17 cellular contexts compared by ENCODE assay signal in genomic region chr16:64990101-64990500, GRCh38.
DNase-seq lines count a peak whose midpoint lies in the region; ATAC-seq, FAIRE-seq and TF ChIP-seq lines count a peak whose summit lies in the region.
"Had no signal": no experiment of that assay in that cellular context is flagged by ENCODE, and none has a peak within 500 bp of the region (broad histone marks: within the 10 kb centered on the region; RNA-seq: fewer than 3 reads in every experiment).

No MANE protein-coding gene starts in this region.

- H3K36me3 Mint-ChIP-seq in HFFc6 (ENCODE audit: low read depth): peaks cover 82% of the 10 kb centered on the region
- peaks cover 32% of the 10 kb centered on the region for H3K36me3 Mint-ChIP-seq in astrocyte (ENCODE audit: low read depth, unreplicated experiment)
- H3K36me3 Mint-ChIP-seq: CD14-positive monocyte; CD8-positive, alpha-beta T cell had no signal

- H3K36me3 ChIP-seq in astrocyte (ENCODE audit: insufficient read depth, low read length) (peaks cover 83% of the 10 kb centered on the region), smooth muscle cell (ENCODE audit: low read depth) (peaks cover 32% of the 10 kb centered on the region)
- H3K36me3 ChIP-seq: BE2C had no signal

- DNase-seq in HFFc6 (no peak), astrocyte (ENCODE audit: low read depth) (peak; percentile 25), left kidney (ENCODE audit: low read depth, low spot score) (peak; percentile 36), smooth muscle cell (lab: John Stamatoyannopoulos, UW; ENCODE audit: unreplicated experiment) (no peak)
- DNase-seq in activated effector memory CD4-positive, alpha-beta T cell treated with Interleukin-2 at 50 U/mL for 16 hours: no peak
- DNase-seq in activated CD4-positive, alpha-beta T cell treated with anti-CD3 and anti-CD28 coated beads for 48 hours: no peak
- DNase-seq: BE2C; Caco-2; CD8-positive, alpha-beta T cell; DMS53; H7 had no signal

- H3K4me1 ChIP-seq in astrocyte (ENCODE audit: insufficient read depth, low read length) (no peaks in the 10 kb centered on the region), smooth muscle cell (ENCODE audit: low read depth) (no peaks in the 10 kb centered on the region)
- H3K4me1 ChIP-seq: A549, BE2C, Caco-2 had no signal

- H3K4me3 ChIP-seq in astrocyte (ENCODE audit: insufficient read depth, low read depth, low read length) (no peak overlapping the region), smooth muscle cell (no peak overlapping the region)
- H3K4me3 ChIP-seq: A549, GM23338 had no signal

- H3K4me2 ChIP-seq in astrocyte (ENCODE audit: low read length): no peak overlapping the region
- no peak overlapping the region for H3K4me2 ChIP-seq in smooth muscle cell
- H3K4me2 ChIP-seq: A549, GM23338 had no signal

- H3K27me3 ChIP-seq in astrocyte (ENCODE audit: insufficient read depth, low read length): no peaks in the 10 kb centered on the region
- no peaks in the 10 kb centered on the region for H3K27me3 ChIP-seq in smooth muscle cell (ENCODE audit: low read depth)
- H3K27me3 ChIP-seq: BE2C had no signal

- H3F3A ChIP-seq in smooth muscle cell (ENCODE audit: low read depth): peaks cover 90% of the 10 kb centered on the region

- no peak for FAIRE-seq in astrocyte (lab: Jason Lieb, UNC)
- FAIRE-seq: A549, GM12891 had no signal

- H3K9ac ChIP-seq in astrocyte (ENCODE audit: low read length) (no peak overlapping the region), smooth muscle cell (ENCODE audit: low read depth) (no peak overlapping the region)

- TF ChIP-seq CTCF in HFFc6 (IDR thresholded peaks at IDR 0.05) (no peak), astrocyte (IDR thresholded peaks at IDR 0.05; ENCODE audit: insufficient read depth, low read depth, low read length) (no peak), smooth muscle cell (IDR thresholded peaks at IDR 0.05; ENCODE audit: borderline replicate concordance, insufficient read depth, poor library complexity, severe bottlenecking) (no peak)

- no peak overlapping the region for H3K4me3 Mint-ChIP-seq in HFFc6
- no peak overlapping the region for H3K4me3 Mint-ChIP-seq in astrocyte (ENCODE audit: unreplicated experiment)
- H3K4me3 Mint-ChIP-seq: CD14-positive monocyte; CD8-positive, alpha-beta T cell; GM23338; IgD-negative memory B cell had no signal

- H3K27ac Mint-ChIP-seq in HFFc6 (peak overlapping the region; percentile 32; the same call in 1 of the 2 replicates), astrocyte (ENCODE audit: unreplicated experiment) (no peak overlapping the region)
- H3K27ac Mint-ChIP-seq: CD14-positive monocyte; CD8-positive, alpha-beta T cell; GM23338; IgD-negative memory B cell had no signal

- no peak for ATAC-seq in GM21576 (IDR thresholded peaks at IDR 0.05; ENCODE audit: unreplicated experiment)
- ATAC-seq: A549; CD8-positive, alpha-beta T cell; GM23338 had no signal

- peaks cover 41% of the 10 kb centered on the region for H4K20me1 ChIP-seq in astrocyte (ENCODE audit: insufficient read depth, low read length)
- peaks cover 100% of the 10 kb centered on the region for H4K20me1 ChIP-seq in smooth muscle cell (ENCODE audit: low read depth)

- H3K4me1 Mint-ChIP-seq in HFFc6 (ENCODE audit: low read depth): peaks cover 36% of the 10 kb centered on the region
- peaks cover 4% of the 10 kb centered on the region for H3K4me1 Mint-ChIP-seq in astrocyte (ENCODE audit: low read depth, unreplicated experiment)
- H3K4me1 Mint-ChIP-seq: CD14-positive monocyte, IgD-negative memory B cell had no signal

- H2AFZ ChIP-seq in astrocyte (ENCODE audit: low read depth, low read length): no peak overlapping the region
- no peak overlapping the region for H2AFZ ChIP-seq in smooth muscle cell (ENCODE audit: low read depth)
- H2AFZ ChIP-seq: GM23338 had no signal

- H3K27me3 Mint-ChIP-seq in HFFc6 (ENCODE audit: insufficient read depth): no peaks in the 10 kb centered on the region; the same call in 1 of the 2 replicates
- no peaks in the 10 kb centered on the region for H3K27me3 Mint-ChIP-seq in astrocyte (ENCODE audit: low read depth, unreplicated experiment)
- H3K27me3 Mint-ChIP-seq: IgD-negative memory B cell had no signal

- WGBS in smooth muscle cell (ENCODE audit: low lambda C conversion rate): 53% methylated on average over 3 of the region's 3 CpGs

- H3K27ac ChIP-seq in astrocyte (ENCODE audit: low read depth, low read length) (no peak overlapping the region), smooth muscle cell (ENCODE audit: low read depth) (peak overlapping the region; percentile 65)
- H3K27ac ChIP-seq: A549 had no signal

- H3K9me3 Mint-ChIP-seq in HFFc6 (no peaks in the 10 kb centered on the region), astrocyte (ENCODE audit: unreplicated experiment) (no peaks in the 10 kb centered on the region)
- H3K9me3 Mint-ChIP-seq: GM23338 had no signal

- H3K9me3 ChIP-seq in astrocyte (ENCODE audit: insufficient read depth, low read depth, low read length): no peaks in the 10 kb centered on the region
- no peaks in the 10 kb centered on the region for H3K9me3 ChIP-seq in smooth muscle cell (replicated peaks; ENCODE audit: low read depth)
- H3K9me3 ChIP-seq: A549, BE2C, Caco-2 had no signal

- peaks cover 25% of the 10 kb centered on the region for H3K79me2 ChIP-seq in astrocyte (ENCODE audit: insufficient read depth, low read length)
- peaks cover 39% of the 10 kb centered on the region for H3K79me2 ChIP-seq in smooth muscle cell (ENCODE audit: low read depth)

Comparison
In these comparisons a context has a peak if more than half of its experiments do, and no peak if none do; other contexts are left out.
1. DNase-seq: peak in astrocyte (single experiment) and left kidney (single experiment); none in HFFc6 (single experiment), smooth muscle cell (single experiment), activated effector memory CD4-positive, alpha-beta T cell treated with Interleukin-2 at 50 U/mL for 16 hours (single experiment) and activated CD4-positive, alpha-beta T cell treated with anti-CD3 and anti-CD28 coated beads for 48 hours (single experiment).